Comparison of ENCODE assay signal across 8 cellular contexts in genomic region chr19:30719189-30719990, GRCh38.
DNase-seq lines count a peak whose midpoint lies in the region; ATAC-seq and TF ChIP-seq lines count a peak whose summit lies in the region.

No MANE protein-coding gene starts in this region.

- H3K4me3 ChIP-seq in NT2/D1 (ENCODE audit: insufficient read length, low read depth) (peak overlapping the region; percentile 50), liver (ENCODE audit: low read depth in 1 of 3, low read length in 3 of 3) (peak overlapping the region; percentile 88 to 95 (median 90))

- no peak for TF ChIP-seq CTCF in liver (IDR thresholded peaks at IDR 0.05; ENCODE audit: low read depth, low read length, missing input control)

- peak overlapping the region; percentile 91 to 95 for H3K27ac ChIP-seq in liver (ENCODE audit: low read depth in 1 of 2, low read length in 2 of 2)

- TF ChIP-seq RAD21 in liver (IDR thresholded peaks at IDR 0.05): no peak

- H3K36me3 ChIP-seq in NT2/D1 (ENCODE audit: insufficient read depth, insufficient read length, low read length) (no peaks in the 10 kb centered on the region), liver (ENCODE audit: control insufficient read depth in 4 of 4, insufficient read depth in 3 of 4, low read depth in 1 of 4, low read length in 3 of 4) (no peaks in the 10 kb centered on the region)

- H3K27me3 ChIP-seq in NT2/D1 (ENCODE audit: insufficient read depth, insufficient read length) (peaks cover 13% of the 10 kb centered on the region), liver (ENCODE audit: control insufficient read depth in 4 of 4, insufficient read depth in 4 of 4, low read length in 3 of 4) (no peaks in the 10 kb centered on the region)

- DNase-seq in NCI-H2029 (lab: John Stamatoyannopoulos, UW) (peak; percentile 22), NCI-H2029 treated with DMSO at 0.1 percent for 48 hours (lab: John Stamatoyannopoulos, UW) (no peak), NT2/D1 (ENCODE audit: low read depth, low spot score) (no peak), dermis blood vessel endothelial cell (peak; percentile 4)
- peak; percentile 11 to 13 for DNase-seq in stimulated activated naive CD8-positive, alpha-beta T cell treated with anti-CD3 and anti-CD28 coated beads, Interleukin-15, amount 100 ng/mL, for 72 hours

- H3K4me1 ChIP-seq in NT2/D1 (ENCODE audit: insufficient read depth, insufficient read length): peaks cover 2% of the 10 kb centered on the region
- peaks cover 0 to 12% (median 4%) of the 10 kb centered on the region in 4 donors for H3K4me1 ChIP-seq in liver (ENCODE audit: control insufficient read depth in 4 of 4, insufficient read depth in 4 of 4, low read length in 3 of 4)

- H3K4me1 Mint-ChIP-seq in stimulated activated naive CD8-positive, alpha-beta T cell treated with anti-CD3 and anti-CD28 coated beads, Interleukin-15, amount 100 ng/mL, for 72 hours: peaks cover 15% of the 10 kb centered on the region

- 1% methylated on average over 54 of the region's 54 CpGs for WGBS in liver

- H3K27ac Mint-ChIP-seq in stimulated activated naive CD8-positive, alpha-beta T cell treated with anti-CD3 and anti-CD28 coated beads, Interleukin-15, amount 100 ng/mL, for 72 hours: no peak overlapping the region

- H3K4me3 Mint-ChIP-seq in stimulated activated naive CD8-positive, alpha-beta T cell treated with anti-CD3 and anti-CD28 coated beads, Interleukin-15, amount 100 ng/mL, for 72 hours: peak overlapping the region; percentile 70 to 86

- peak overlapping the region; percentile 76 for H3K9ac ChIP-seq in NT2/D1 (ENCODE audit: insufficient read length, low read depth)
- peak overlapping the region; percentile 57 to 86 for H3K9ac ChIP-seq in liver (ENCODE audit: low read depth in 1 of 2, low read length in 2 of 2)

- ATAC-seq in stimulated activated naive CD8-positive, alpha-beta T cell treated with anti-CD3 and anti-CD28 coated beads, Interleukin-15, amount 100 ng/mL, for 72 hours: peak; percentile 79
- no peak for ATAC-seq in HG03457 (IDR thresholded peaks at IDR 0.05; ENCODE audit: unreplicated experiment)
- no peak for ATAC-seq in GM19328 (IDR thresholded peaks at IDR 0.05; ENCODE audit: unreplicated experiment)

- no peaks in the 10 kb centered on the region for H3K9me3 Mint-ChIP-seq in stimulated activated naive CD8-positive, alpha-beta T cell treated with anti-CD3 and anti-CD28 coated beads, Interleukin-15, amount 100 ng/mL, for 72 hours

- H3K9me3 ChIP-seq in NT2/D1 (ENCODE audit: insufficient read depth, low read length) (no peaks in the 10 kb centered on the region), liver (ENCODE audit: control insufficient read depth in 4 of 4, low read length in 3 of 4) (no peaks in the 10 kb centered on the region)

- H3K27me3 Mint-ChIP-seq in stimulated activated naive CD8-positive, alpha-beta T cell treated with anti-CD3 and anti-CD28 coated beads, Interleukin-15, amount 100 ng/mL, for 72 hours: peaks cover 38% of the 10 kb centered on the region

TF ChIP-seq in liver, 16 proteins besides CTCF, POLR2A, EP300 and RAD21:
- TF ChIP-seq HNF4A (conservative IDR thresholded peaks at IDR 0.05) (no peak), NR2F2 (IDR thresholded peaks at IDR 0.05) (no peak), FOXA2 (IDR thresholded peaks at IDR 0.05) (no peak), RXRA (IDR thresholded peaks at IDR 0.05) (no peak), REST (IDR thresholded peaks at IDR 0.05) (no peak), GABPA (IDR thresholded peaks at IDR 0.05 in 1 of 2, conservative IDR thresholded peaks at IDR 0.05 in 1 of 2) (peak in 1 of 2 donors; percentile 3), EGR1 (IDR thresholded peaks at IDR 0.05; ENCODE audit: low read depth in 2 of 2) (no peak), MAX (IDR thresholded peaks at IDR 0.05) (peak; percentile 21), JUND (IDR thresholded peaks at IDR 0.05) (no peak), YY1 (IDR thresholded peaks at IDR 0.05) (peak; percentile 73), ZBTB33 (IDR thresholded peaks at IDR 0.05) (no peak), FOXA1 (IDR thresholded peaks at IDR 0.05) (no peak), TAF1 (conservative IDR thresholded peaks at IDR 0.05) (peak; percentile 33), HNF4G (IDR thresholded peaks at IDR 0.05) (no peak), SP1 (IDR thresholded peaks at IDR 0.05) (no peak)

Comparison
In these comparisons a context has a peak if more than half of its experiments do, and no peak if none do; other contexts are left out.
1. DNase-seq: peak in NCI-H2029 (single experiment), dermis blood vessel endothelial cell (single experiment) and stimulated activated naive CD8-positive, alpha-beta T cell treated with anti-CD3 and anti-CD28 coated beads, Interleukin-15, amount 100 ng/mL, for 72 hours (2 of 2); none in NCI-H2029 treated with DMSO at 0.1 percent for 48 hours (single experiment) and NT2/D1 (single experiment).